In the genomic region with DNA sequence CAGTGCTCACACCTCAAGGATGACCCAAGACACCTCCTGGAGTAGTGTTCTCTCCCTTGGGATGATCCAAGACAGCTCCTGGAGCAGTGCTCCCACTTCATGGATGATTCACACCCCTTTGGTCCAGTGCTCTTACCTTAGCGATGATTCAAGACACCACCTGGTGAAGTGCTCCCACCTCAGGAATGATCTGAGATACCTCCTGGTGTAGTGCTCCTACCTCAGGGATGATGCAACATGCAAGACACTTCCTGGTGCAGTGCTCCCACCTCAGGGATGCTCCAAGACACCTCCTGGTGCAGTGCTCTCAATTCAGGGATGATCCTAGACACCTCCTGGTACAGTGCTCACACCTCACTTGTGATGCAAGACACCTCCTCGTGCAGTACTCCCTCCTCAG, we compare ENCODE assay signal across 8 cellular contexts.
"Had no signal": no experiment of that assay in that cellular context is flagged by ENCODE, and none has a peak within 500 bp of the region (broad histone marks: within the 10 kb centered on the region; RNA-seq: fewer than 3 reads in every experiment).

No MANE protein-coding gene starts in this region.

- H3K4me3 Mint-ChIP-seq: GM23338, H9, IgD-negative memory B cell had no signal

- ATAC-seq: GM23338 had no signal

- H3K4me2 ChIP-seq: GM23338 had no signal

- H3K4me3 ChIP-seq: GM23338 had no signal

- H3K4me1 Mint-ChIP-seq: IgD-negative memory B cell had no signal

- H3K27ac Mint-ChIP-seq: GM23338, H9, IgD-negative memory B cell had no signal

- DNase-seq: H9, HCEC 1CT, KG1 had no signal

- H2AFZ ChIP-seq: GM23338 had no signal

- FAIRE-seq: H1, H54, HTR-8/SVneo had no signal

- H3K36me3 Mint-ChIP-seq: IgD-negative memory B cell had no signal
